8 cellular contexts compared by ENCODE assay signal in the genomic region with DNA sequence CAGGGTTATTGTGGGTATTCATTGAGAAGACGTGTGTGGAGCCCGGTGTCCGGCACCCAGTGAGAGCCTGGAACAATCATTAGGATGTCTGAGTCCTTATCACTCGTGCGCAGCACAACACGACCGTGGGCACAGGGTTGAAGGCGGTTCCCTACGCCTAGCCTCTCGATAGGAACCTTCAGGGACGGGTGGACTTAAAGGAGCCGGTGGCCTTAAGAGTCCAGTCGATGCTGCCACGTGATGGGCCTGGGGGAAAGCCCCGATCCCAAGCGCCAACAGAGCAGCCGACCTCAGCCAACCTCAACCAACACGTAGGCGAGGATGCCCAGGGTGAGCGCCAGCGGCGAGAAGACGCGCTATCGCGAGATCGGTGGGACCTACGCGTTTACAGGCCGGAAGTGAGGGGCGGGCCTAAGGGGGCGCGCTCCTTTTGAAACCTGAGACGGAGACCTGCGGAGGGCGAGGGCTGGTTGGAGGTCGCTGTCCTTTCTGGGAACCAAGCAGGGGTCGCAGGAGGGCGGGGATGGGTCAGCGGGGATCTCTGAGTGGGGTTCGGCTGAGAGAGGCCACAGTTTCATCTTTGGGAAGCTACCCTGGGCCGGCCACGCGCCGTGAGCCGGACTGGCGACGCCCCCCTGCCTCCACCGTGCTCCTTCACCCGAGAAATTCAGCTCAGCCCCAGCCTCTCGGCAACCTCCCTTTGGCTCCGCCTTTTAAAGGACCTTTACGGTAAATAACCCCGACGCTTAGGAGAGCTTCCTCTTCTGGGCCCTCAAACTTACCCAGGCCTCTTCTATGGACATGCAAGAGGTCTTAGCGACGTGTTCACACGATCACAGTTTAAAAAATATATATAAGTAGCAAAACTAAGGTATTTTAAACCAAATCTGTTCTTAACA. TPM values are rescaled to one million over a fixed set of nuclear protein-coding genes. Genes with fewer than 3 reads are reported as not detected.
DNase-seq lines count a peak whose midpoint lies in the region; ATAC-seq and TF ChIP-seq lines count a peak whose summit lies in the region.

No MANE protein-coding gene starts in this region.

- DNase-seq in GF-D8 (lab: John Stamatoyannopoulos, UW) (peak; percentile 25), HCT116 (ENCODE audit: low read depth, low spot score) (peak; percentile 78), NCI-H1092 (lab: John Stamatoyannopoulos, UW) (peak; percentile 91), SKM-1 treated with dmso at 0.1 percent for 144 hours (lab: John Stamatoyannopoulos, UW; ENCODE audit: unreplicated experiment) (peak; percentile 88), left ventricle myocardium inferior (peak; percentile 86), posterior vena cava (ENCODE audit: low spot score) (peak; percentile 96), upper lobe of left lung (peak; percentile 88 to 96)
- DNase-seq in activated naive CD8-positive, alpha-beta T cell treated with anti-CD3 and anti-CD28 coated beads, Interleukin-2, amount 50 U/mL, for 24 hours: peak; percentile 93

- H3K36me3 ChIP-seq in HCT116 (ENCODE audit: control insufficient read depth in 1 of 2, insufficient read depth in 2 of 2, low read length in 2 of 2): no peaks in the 10 kb centered on the region
- no peaks in the 10 kb centered on the region for H3K36me3 ChIP-seq in left ventricle myocardium inferior
- no peaks in the 10 kb centered on the region for H3K36me3 ChIP-seq in upper lobe of left lung

- H3K27ac Mint-ChIP-seq in activated naive CD8-positive, alpha-beta T cell treated with anti-CD3 and anti-CD28 coated beads, Interleukin-2, amount 50 U/mL, for 24 hours: peak overlapping the region; percentile 78

- TF ChIP-seq POLR2A in HCT116 (IDR thresholded peaks at IDR 0.05; ENCODE audit: borderline replicate concordance, extremely low read depth, insufficient read depth, insufficient read length): peak; percentile 21
- no peak for TF ChIP-seq POLR2A in upper lobe of left lung (IDR thresholded peaks at IDR 0.05)

- no peak for TF ChIP-seq EP300 in upper lobe of left lung (IDR thresholded peaks at IDR 0.05)

- H4K20me1 ChIP-seq in HCT116 (ENCODE audit: insufficient read depth): no peaks in the 10 kb centered on the region

- H3K9me3 ChIP-seq in HCT116 (ENCODE audit: control insufficient read depth in 1 of 2, insufficient read depth in 1 of 2, low read depth in 1 of 2, low read length in 2 of 2): no peaks in the 10 kb centered on the region
- no peaks in the 10 kb centered on the region for H3K9me3 ChIP-seq in left ventricle myocardium inferior (replicated peaks)
- H3K9me3 ChIP-seq in upper lobe of left lung: no peaks in the 10 kb centered on the region

- peak overlapping the region; percentile 83 for H3K4me2 ChIP-seq in HCT116 (ENCODE audit: low read length)

- 7 to 9% methylated on average over 55 to 58 of the region's 58 CpGs for WGBS in upper lobe of left lung, 2 donors

- no peaks in the 10 kb centered on the region for H3K27me3 ChIP-seq in HCT116 (ENCODE audit: insufficient read depth, low read length)
- H3K27me3 ChIP-seq in left ventricle myocardium inferior (ENCODE audit: low read depth): peaks cover 55% of the 10 kb centered on the region
- no peaks in the 10 kb centered on the region for H3K27me3 ChIP-seq in upper lobe of left lung

- TSS peak; percentile 78 for BruUV-seq in HCT116 (replicated peaks; lab: Mats Ljungman, UMichigan)

- intact Hi-C loops in HCT116 (cut with micrococcal nuclease) (no loop called here), left ventricle myocardium inferior (cut with micrococcal nuclease) (no loop called here), posterior vena cava (cut with DNase I) (no loop called here)

- peak overlapping the region; percentile 62 for H3K9ac ChIP-seq in HCT116 (ENCODE audit: low read length)

- H2AFZ ChIP-seq in HCT116 (ENCODE audit: low read depth, low read length, poor library complexity, severe bottlenecking): peak overlapping the region; percentile 34

- H3K36me3 Mint-ChIP-seq in activated naive CD8-positive, alpha-beta T cell treated with anti-CD3 and anti-CD28 coated beads, Interleukin-2, amount 50 U/mL, for 24 hours (ENCODE audit: low read depth): no peaks in the 10 kb centered on the region

- H3K79me2 ChIP-seq in HCT116 (ENCODE audit: insufficient read depth, low read length): no peaks in the 10 kb centered on the region

- TF ChIP-seq RAD21 in HCT116 (IDR thresholded peaks at IDR 0.05; ENCODE audit: low read depth): no peak

- H3K27me3 Mint-ChIP-seq in activated naive CD8-positive, alpha-beta T cell treated with anti-CD3 and anti-CD28 coated beads, Interleukin-2, amount 50 U/mL, for 24 hours: peaks cover 24% of the 10 kb centered on the region

- H3K4me1 ChIP-seq in HCT116 (ENCODE audit: control insufficient read depth in 1 of 2, insufficient read depth in 2 of 2, low read length in 2 of 2): peaks cover 7 to 17% of the 10 kb centered on the region in 2 experiments
- H3K4me1 ChIP-seq in left ventricle myocardium inferior: peaks cover 13% of the 10 kb centered on the region
- H3K4me1 ChIP-seq in upper lobe of left lung: peaks cover 4 to 14% (median 6%) of the 10 kb centered on the region in 4 donors

- H3K27ac ChIP-seq in HCT116 (ENCODE audit: low read depth, low read length) (peak overlapping the region; percentile 44), left ventricle myocardium inferior (replicated peaks) (no peak overlapping the region), upper lobe of left lung (peak overlapping the region in 1 of 4 donors; percentile 41)

- ATAC-seq in HCT116 (peak; percentile 96), upper lobe of left lung (ENCODE audit: low FRiP score in 2 of 2) (peak; percentile 93 to 96)
- peak; percentile 98 for ATAC-seq in activated naive CD8-positive, alpha-beta T cell treated with anti-CD3 and anti-CD28 coated beads, Interleukin-2, amount 50 U/mL, for 24 hours

- H3K9me2 ChIP-seq in HCT116 (ENCODE audit: insufficient read depth): no peaks in the 10 kb centered on the region

- RAD21 ChIA-PET in HCT116 (lab: Charles Lee; ENCODE audit: low non-redundant PET in 1 of 2, low total read pairs in 2 of 2, uncharacterized antibody in 2 of 2, unreplicated experiment in 2 of 2): no interaction called here

- peak overlapping the region; percentile 83 for H3K4me3 Mint-ChIP-seq in activated naive CD8-positive, alpha-beta T cell treated with anti-CD3 and anti-CD28 coated beads, Interleukin-2, amount 50 U/mL, for 24 hours

- no peaks in the 10 kb centered on the region for H3K9me3 Mint-ChIP-seq in activated naive CD8-positive, alpha-beta T cell treated with anti-CD3 and anti-CD28 coated beads, Interleukin-2, amount 50 U/mL, for 24 hours

- TF ChIP-seq CTCF in HCT116 (IDR thresholded peaks at IDR 0.05 in 2 of 3, conservative IDR thresholded peaks at IDR 0.05 in 1 of 3; ENCODE audit: borderline replicate concordance in 1 of 3, insufficient read depth in 1 of 3, low read depth in 2 of 3, low read length in 2 of 3) (no peak), left ventricle myocardium inferior (IDR thresholded peaks at IDR 0.05; ENCODE audit: borderline replicate concordance) (no peak), upper lobe of left lung (IDR thresholded peaks at IDR 0.05) (no peak)

- H3K4me1 Mint-ChIP-seq in activated naive CD8-positive, alpha-beta T cell treated with anti-CD3 and anti-CD28 coated beads, Interleukin-2, amount 50 U/mL, for 24 hours: peaks cover 19% of the 10 kb centered on the region

- POLR2A ChIA-PET in HCT116 (lab: Charles Lee): interaction anchor here (1.0 to 1.2 kb wide), 2 partner anchors 11 to 93 kb away, joined by 4 to 6 read pairs; no protein-coding TSS in a partner anchor

- CTCF ChIA-PET in HCT116 (lab: Charles Lee): interaction anchor here (0.8 to 6.0 kb wide), 5 partner anchors 11 to 121 kb away, joined by 3 to 53 read pairs (median 3); no protein-coding TSS in a partner anchor

- H3K4me3 ChIP-seq in HCT116 (replicated peaks in 1 of 2; ENCODE audit: low read depth in 1 of 2, low read length in 2 of 2) (peak overlapping the region; percentile 36 to 49), left ventricle myocardium inferior (peak overlapping the region; percentile 65), upper lobe of left lung (peak overlapping the region; percentile 10 to 56 (median 52))

TF ChIP-seq in HCT116, 20 proteins besides CTCF, POLR2A, EP300 and RAD21 (continues in another document):
- TF ChIP-seq SIN3A (IDR thresholded peaks at IDR 0.05; ENCODE audit: low read depth) (no peak), REST (IDR thresholded peaks at IDR 0.05; ENCODE audit: low read depth) (no peak), JUND (IDR thresholded peaks at IDR 0.05) (no peak)

RNA-seq across cellular contexts. Expression of gene WNT10A, which starts 28.3 kb away (rescaled TPM):
- total RNA-seq in HCT116 (2021; ENCODE audit: unreplicated experiment) (1.5 TPM), left ventricle myocardium inferior (not detected), posterior vena cava (not detected), upper lobe of left lung (1 to 10 TPM in 1 of 6 donors, under 1 TPM in 3, not detected in 2; 0.15 to 1.0 (median 0.55) TPM)
- polyA plus RNA-seq in HCT116 (2012): 0.66 and 1.0 TPM in 2 replicates

RNA-seq across cellular contexts. Expression of gene WNT6, which starts 49.4 kb away (rescaled TPM):
- total RNA-seq in HCT116 (2021; ENCODE audit: unreplicated experiment) (1.4 TPM), left ventricle myocardium inferior (1.0 TPM), posterior vena cava (under 1 TPM; 0.23 to 0.24 TPM), upper lobe of left lung (1 to 10 TPM in 1 of 6 donors, under 1 TPM in 2, not detected in 3; 0.31 to 4.2 (median 0.44) TPM)
- polyA plus RNA-seq in HCT116 (2012): 2.2 and 2.4 TPM in 2 replicates

RNA-seq across cellular contexts. Expression of gene CDK5R2, which starts 50.5 kb away (rescaled TPM):
- 0.44 TPM for total RNA-seq in HCT116 (2021; ENCODE audit: unreplicated experiment)
- 0.84 and 0.96 TPM in 2 replicates for polyA plus RNA-seq in HCT116 (2012)
- total RNA-seq in left ventricle myocardium inferior: not detected
- total RNA-seq in posterior vena cava: not detected
- total RNA-seq in upper lobe of left lung: not detected

Comparison
In these comparisons a context has a peak if more than half of its experiments do, and no peak if none do; other contexts are left out.
1. DNase-seq: peak in every context shown above with its lines; median percentile 96 in posterior vena cava; 93 in activated naive CD8-positive, alpha-beta T cell treated with anti-CD3 and anti-CD28 coated beads, Interleukin-2, amount 50 U/mL, for 24 hours; 92 in upper lobe of left lung; 91 in NCI-H1092; 88 in SKM-1 treated with dmso at 0.1 percent for 144 hours; 86 in left ventricle myocardium inferior; 78 in HCT116; 25 in GF-D8.